ENCODE assay signal across 2 cellular contexts in the genomic region with DNA sequence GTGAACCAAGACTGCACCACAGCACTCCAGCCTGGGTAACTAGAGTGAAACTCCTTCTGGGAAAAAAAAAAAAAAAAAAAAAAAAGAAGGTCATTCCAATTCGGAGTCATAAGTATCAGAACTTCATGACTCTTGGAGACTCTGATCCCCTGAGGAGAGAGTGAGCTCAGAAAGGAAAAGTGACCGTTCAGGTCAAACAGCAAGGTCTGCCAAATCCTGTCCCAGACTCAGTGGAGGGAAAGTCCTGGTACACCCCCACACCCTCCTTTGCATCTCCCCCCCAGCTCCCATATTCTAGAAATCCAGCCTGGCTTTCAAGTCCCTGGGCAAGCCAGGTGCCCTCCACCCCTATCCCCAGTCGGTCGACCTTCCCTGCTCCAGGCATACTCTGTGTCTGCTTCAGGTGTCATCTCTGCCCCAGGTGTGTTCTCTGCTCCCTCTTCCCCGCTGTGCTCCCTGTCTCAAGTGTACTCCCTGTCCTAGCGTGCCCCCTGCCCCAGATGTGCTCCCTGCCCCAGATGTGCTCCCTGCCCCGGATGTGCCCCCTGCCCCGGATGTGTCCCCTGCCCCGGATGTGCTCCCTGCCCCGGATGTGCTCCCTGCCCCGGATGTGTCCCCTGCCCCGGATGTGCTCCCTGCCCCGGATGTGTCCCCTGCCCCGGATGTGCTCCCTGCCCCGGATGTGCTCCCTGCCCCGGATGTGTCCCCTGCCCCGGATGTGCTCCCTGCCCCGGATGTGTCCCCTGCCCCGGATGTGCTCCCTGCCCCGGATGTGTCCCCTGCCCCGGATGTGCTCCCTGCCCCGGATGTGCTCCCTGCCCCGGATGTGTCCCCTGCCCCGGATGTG. TPM values are rescaled to one million over a fixed set of nuclear protein-coding genes. Genes with fewer than 3 reads are reported as not detected.
"Had no signal": no experiment of that assay in that cellular context is flagged by ENCODE, and none has a peak within 500 bp of the region (broad histone marks: within the 10 kb centered on the region; RNA-seq: fewer than 3 reads in every experiment).

No MANE protein-coding gene starts in this region.

RNA-seq across cellular contexts. Expression of gene RASD2, which starts 49.3 kb away (rescaled TPM):
- total RNA-seq: activated CD8-positive, alpha-beta T cell treated with anti-CD3 and anti-CD28 coated beads for 36 hours; SJSA1 had no signal
